In genomic region chr11:119334173-119334930, GRCh38 we compare ENCODE assay signal across 8 cellular contexts. TPM values are rescaled to one million over a fixed set of nuclear protein-coding genes. Genes with fewer than 3 reads are reported as not detected.
DNase-seq lines count a peak whose midpoint lies in the region; ATAC-seq, FAIRE-seq and TF ChIP-seq lines count a peak whose summit lies in the region.

TSS of gene RNF26 (plus strand) at chr11:119334527. CDS start at chr11:119335123, 596 bp downstream.

- TF ChIP-seq CTCF in Loucy (conservative IDR thresholded peaks at IDR 0.05; ENCODE audit: low read length), result no peak
- no peak for TF ChIP-seq CTCF in fibroblast of pulmonary artery (IDR thresholded peaks at IDR 0.05; ENCODE audit: low read length, missing control alignments)

- peaks cover 6% of the 10 kb centered on the region for H3K36me3 Mint-ChIP-seq in natural killer cell treated with Interleukin-12 subunit alpha and Interleukin-12 subunit beta and Interleukin-15 and Interleukin-18, amount 100 ng/mL, for 72 hours

- H3K4me1 Mint-ChIP-seq in natural killer cell treated with Interleukin-12 subunit alpha and Interleukin-12 subunit beta and Interleukin-15 and Interleukin-18, amount 100 ng/mL, for 72 hours (ENCODE audit: low read depth in 2 of 2), result peaks cover 25 to 30% of the 10 kb centered on the region in 2 donors

- no peaks in the 10 kb centered on the region for H3F3A ChIP-seq in Loucy (ENCODE audit: low read depth)

- no peaks in the 10 kb centered on the region for H3K9me3 Mint-ChIP-seq in natural killer cell treated with Interleukin-12 subunit alpha and Interleukin-12 subunit beta and Interleukin-15 and Interleukin-18, amount 100 ng/mL, for 72 hours

- H3K4me3 ChIP-seq in Loucy (ENCODE audit: low read length, poor library complexity, severe bottlenecking) (peak within 1 kb of the TSS; percentile 99), fibroblast of pulmonary artery (replicated peaks; ENCODE audit: low read depth, low read length) (peak within 1 kb of the TSS; percentile 94)

- peak within 1 kb of the TSS; percentile 100 for H3K9ac ChIP-seq in Loucy (ENCODE audit: low read depth, low read length, poor library complexity, severe bottlenecking)

- H3K27me3 Mint-ChIP-seq in natural killer cell treated with Interleukin-12 subunit alpha and Interleukin-12 subunit beta and Interleukin-15 and Interleukin-18, amount 100 ng/mL, for 72 hours, result peaks cover 9 to 15% of the 10 kb centered on the region in 2 donors

- peaks cover 9% of the 10 kb centered on the region for H4K20me1 ChIP-seq in Loucy (ENCODE audit: insufficient read depth, low read length, poor library complexity, severe bottlenecking)

- no peaks in the 10 kb centered on the region for H3K36me3 ChIP-seq in Loucy (ENCODE audit: insufficient read depth, low read length)

- H3K9me3 ChIP-seq in Loucy (ENCODE audit: insufficient read depth, low read depth, low read length), result no peaks in the 10 kb centered on the region

- H3K9me2 ChIP-seq in Loucy (replicated peaks; ENCODE audit: low read depth, low read length), result no peaks in the 10 kb centered on the region

- H3K4me2 ChIP-seq in Loucy (ENCODE audit: low read depth, low read length, poor library complexity, severe bottlenecking), result peak within 1 kb of the TSS; percentile 99

- TF ChIP-seq POLR2A in H54 (IDR thresholded peaks at IDR 0.05; ENCODE audit: low read depth, low read length) (peak; percentile 38; the same call in 1 of the 2 replicates), Raji (IDR thresholded peaks at IDR 0.05; ENCODE audit: insufficient read depth, low read depth, low read length) (peak; percentile 75)

- peaks cover 5% of the 10 kb centered on the region for H3K27me3 ChIP-seq in Loucy (ENCODE audit: insufficient read depth, low read length, poor library complexity, severe bottlenecking)

- peak; percentile 94 to 98 for ATAC-seq in natural killer cell treated with Interleukin-12 subunit alpha and Interleukin-12 subunit beta and Interleukin-15 and Interleukin-18, amount 100 ng/mL, for 72 hours
- peak; percentile 90 for ATAC-seq in stimulated activated naive CD8-positive, alpha-beta T cell treated with anti-CD3 and anti-CD28 coated beads, Interleukin-15, Interleukin-2, amounts not matched to agents 100 U/mL and 50 U/mL, for 24 hours

- FAIRE-seq in H54 (lab: Jason Lieb, UNC), result peak; percentile 93

- H3K4me3 Mint-ChIP-seq in natural killer cell treated with Interleukin-12 subunit alpha and Interleukin-12 subunit beta and Interleukin-15 and Interleukin-18, amount 100 ng/mL, for 72 hours, result peak within 1 kb of the TSS; percentile 99

- H3K27ac Mint-ChIP-seq in natural killer cell treated with Interleukin-12 subunit alpha and Interleukin-12 subunit beta and Interleukin-15 and Interleukin-18, amount 100 ng/mL, for 72 hours, result peak within 1 kb of the TSS; percentile 90 to 97

- H3K4me1 ChIP-seq in Loucy (ENCODE audit: insufficient read depth, low read length, poor library complexity, severe bottlenecking), result peaks cover 51% of the 10 kb centered on the region

- DNase-seq in EL (peak; percentile 99), H54 (ENCODE audit: insufficient read length, low spot score) (peak; percentile 91), fibroblast of pulmonary artery (ENCODE audit: low read depth) (peak; percentile 99)
- DNase-seq in activated effector memory CD4-positive, alpha-beta T cell treated with Interleukin-2 at 50 U/mL for 16 hours, result peak; percentile 89
- peak; percentile 94 for DNase-seq in natural killer cell treated with Interleukin-12 subunit alpha and Interleukin-12 subunit beta and Interleukin-15 and Interleukin-18, amount 100 ng/mL, for 72 hours (ENCODE audit: low spot score)
- DNase-seq in stimulated activated naive CD8-positive, alpha-beta T cell treated with anti-CD3 and anti-CD28 coated beads, Interleukin-15, Interleukin-2, amounts not matched to agents 100 U/mL and 50 U/mL, for 24 hours, result peak; percentile 91

- peaks cover 39% of the 10 kb centered on the region for H3K79me2 ChIP-seq in Loucy (ENCODE audit: insufficient read depth, low read length)

- peak within 1 kb of the TSS; percentile 82 for H2AFZ ChIP-seq in Loucy (ENCODE audit: low read length)

RNA-seq across cellular contexts. Expression of gene RNF26, which starts in this region (rescaled TPM):
- 10 to 100 TPM; 16.6 to 32.5 TPM for total RNA-seq in natural killer cell treated with Interleukin-12 subunit alpha and Interleukin-12 subunit beta and Interleukin-15 and Interleukin-18, amount 100 ng/mL, for 72 hours

Comparison
In these comparisons a context has a peak if more than half of its experiments do, and no peak if none do; other contexts are left out.
1. Peak in every context shown above with its lines: DNase-seq, ATAC-seq and H3K4me3 ChIP-seq.